In the genomic region with DNA sequence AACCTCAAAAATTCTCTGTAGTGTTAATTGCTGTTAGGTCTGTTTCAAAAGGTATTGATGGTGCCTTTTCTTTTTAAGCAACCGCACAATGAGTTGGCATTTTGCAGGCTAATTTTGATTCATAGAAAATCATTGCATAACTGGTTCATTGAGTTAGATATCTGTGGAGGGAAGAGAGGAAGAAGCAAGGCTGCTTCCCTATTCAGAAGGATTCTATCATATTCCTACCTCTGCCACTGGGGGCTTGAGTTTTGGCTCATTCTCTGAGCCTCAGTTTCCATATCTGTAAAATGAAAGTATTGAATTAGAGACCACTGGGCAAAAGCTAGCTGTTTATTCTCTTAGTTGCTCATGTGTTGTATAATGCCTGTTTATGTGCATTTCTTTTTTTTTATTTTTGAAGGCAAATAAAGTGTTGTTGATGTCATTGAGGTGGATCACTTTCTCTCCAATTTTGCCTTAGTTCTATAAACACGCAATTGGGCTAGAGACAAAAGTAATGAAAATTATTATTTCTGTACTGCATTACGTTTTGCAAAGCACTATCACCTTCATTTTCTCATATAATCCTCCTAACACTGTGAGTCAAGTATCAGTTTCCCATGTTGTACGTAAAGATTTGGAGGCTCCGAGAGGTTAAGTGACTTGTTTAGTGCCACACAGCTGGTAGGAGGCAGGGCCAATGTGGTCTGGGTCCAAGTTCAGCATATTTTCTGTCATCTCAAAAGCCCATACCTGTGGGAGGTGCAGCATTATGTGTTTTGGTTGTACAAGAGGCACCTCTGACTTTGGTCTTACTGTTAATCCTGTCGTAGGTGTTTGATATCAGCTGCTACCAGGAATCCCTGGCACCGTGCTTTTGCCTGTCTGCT, we compare ENCODE assay signal across 11 cellular contexts. TPM values are rescaled to one million over a fixed set of nuclear protein-coding genes. Genes with fewer than 3 reads are reported as not detected.
DNase-seq lines count a peak whose midpoint lies in the region; ATAC-seq and TF ChIP-seq lines count a peak whose summit lies in the region.
"Had no signal": no experiment of that assay in that cellular context is flagged by ENCODE, and none has a peak within 500 bp of the region (broad histone marks: within the 10 kb centered on the region; RNA-seq: fewer than 3 reads in every experiment).

No MANE protein-coding gene starts in this region.

- intact Hi-C loops in naive thymus-derived CD4-positive, alpha-beta T cell (cut with micrococcal nuclease) = loop anchor here in 1 of 2 donors (10.0 kb wide), 1 partner anchor 1568 kb away; the partner anchor contains the start of gene SLC66A3
- intact Hi-C loops in tibial artery (cut with DNase I; ENCODE audit: low total_unique reads) = loop anchor here (5.0 to 10.0 kb wide), 2 partner anchors 82 to 285 kb away; no protein-coding TSS in a partner anchor

- H3K27ac Mint-ChIP-seq in activated naive CD4-positive, alpha-beta T cell treated with anti-CD3 and anti-CD28 coated beads, Interleukin-2, amount 50 U/mL, for 24 hours = peak overlapping the region; percentile 66
- H3K27ac Mint-ChIP-seq in naive thymus-derived CD4-positive, alpha-beta T cell = peak overlapping the region in 7 of 9 donors; percentile 17 to 96 (median 56)

- peaks cover 36 to 55% of the 10 kb centered on the region in 2 donors for H3K4me1 ChIP-seq in naive thymus-derived CD4-positive, alpha-beta T cell (ENCODE audit: control insufficient read depth in 2 of 2, insufficient read depth in 2 of 2, low read length in 2 of 2)
- peaks cover 0 to 57% (median 30%) of the 10 kb centered on the region in 4 donors for H3K4me1 ChIP-seq in tibial artery

- no peak for DNase-seq in AG09309 (ENCODE audit: low read depth)
- DNase-seq in HFF-Myc (ENCODE audit: extremely low read depth, low read depth) = no peak
- DNase-seq in naive thymus-derived CD4-positive, alpha-beta T cell = no peak
- DNase-seq in globus pallidus (ENCODE audit: low spot score) = no peak
- no peak for DNase-seq in OCI-M2 (lab: John Stamatoyannopoulos, UW; ENCODE audit: unreplicated experiment)
- no peak for DNase-seq in HEK293T (ENCODE audit: extremely low spot score)
- no peak for DNase-seq in tibial artery
- DNase-seq: hippocampal formation; NCI-H1417; stimulated activated naive CD8-positive, alpha-beta T cell treated with anti-CD3 and anti-CD28 coated beads, Interleukin-15, Interleukin-2, amounts not matched to agents 100 U/mL and 50 U/mL, for 24 hours had no signal

- no peak overlapping the region for H3K27ac ChIP-seq in naive thymus-derived CD4-positive, alpha-beta T cell (ENCODE audit: low read depth, low read length)
- H3K27ac ChIP-seq in tibial artery = peak overlapping the region in 1 of 2 donors; percentile 3

- no peaks in the 10 kb centered on the region for H3K9me3 ChIP-seq in naive thymus-derived CD4-positive, alpha-beta T cell (ENCODE audit: control insufficient read depth in 2 of 3, low read length in 3 of 3)
- H3K9me3 ChIP-seq in tibial artery = no peaks in the 10 kb centered on the region

- no peak for ATAC-seq in naive thymus-derived CD4-positive, alpha-beta T cell
- ATAC-seq: stimulated activated naive CD8-positive, alpha-beta T cell treated with anti-CD3 and anti-CD28 coated beads, Interleukin-15, Interleukin-2, amounts not matched to agents 100 U/mL and 50 U/mL, for 24 hours had no signal

- no peaks in the 10 kb centered on the region for H3K27me3 ChIP-seq in naive thymus-derived CD4-positive, alpha-beta T cell (ENCODE audit: control insufficient read depth in 2 of 2, insufficient read depth in 2 of 2, low read length in 2 of 2)
- no peaks in the 10 kb centered on the region for H3K27me3 ChIP-seq in tibial artery

- peaks cover 91% of the 10 kb centered on the region for H3K4me1 Mint-ChIP-seq in activated naive CD4-positive, alpha-beta T cell treated with anti-CD3 and anti-CD28 coated beads, Interleukin-2, amount 50 U/mL, for 24 hours
- H3K4me1 Mint-ChIP-seq in naive thymus-derived CD4-positive, alpha-beta T cell = peaks cover 69 to 85% (median 83%) of the 10 kb centered on the region in 7 donors

- peak overlapping the region; percentile 96 for H3K4me3 Mint-ChIP-seq in activated naive CD4-positive, alpha-beta T cell treated with anti-CD3 and anti-CD28 coated beads, Interleukin-2, amount 50 U/mL, for 24 hours
- H3K4me3 Mint-ChIP-seq in naive thymus-derived CD4-positive, alpha-beta T cell = peak overlapping the region; percentile 88 to 100 (median 99)

- H3K36me3 ChIP-seq in naive thymus-derived CD4-positive, alpha-beta T cell (ENCODE audit: control insufficient read depth in 2 of 3, insufficient read depth in 3 of 3, low read length in 3 of 3) = peaks cover 19 to 58% (median 23%) of the 10 kb centered on the region in 3 experiments
- H3K36me3 ChIP-seq in tibial artery = peaks cover 17 to 41% (median 24%) of the 10 kb centered on the region in 3 donors

- CTCF ChIA-PET in naive thymus-derived CD4-positive, alpha-beta T cell (lab: Charles Lee) = interaction anchor here (2.9 kb wide), 1 partner anchor 208 kb away, joined by 19 read pairs; no protein-coding TSS in a partner anchor
- CTCF ChIA-PET in HEK293T (lab: Yijun Ruan, JAX) = no interaction called here

- POLR2A ChIA-PET in naive thymus-derived CD4-positive, alpha-beta T cell (lab: Charles Lee) = interaction anchor here (0.8 to 2.7 kb wide), 2 partner anchors 7 to 12 kb away, joined by 3 to 14 read pairs; no protein-coding TSS in a partner anchor
- POLR2A ChIA-PET in HEK293T (lab: Yijun Ruan, JAX) = no interaction called here

- H3K27me3 Mint-ChIP-seq in activated naive CD4-positive, alpha-beta T cell treated with anti-CD3 and anti-CD28 coated beads, Interleukin-2, amount 50 U/mL, for 24 hours = no peaks in the 10 kb centered on the region
- H3K27me3 Mint-ChIP-seq in naive thymus-derived CD4-positive, alpha-beta T cell = peaks cover 0 to 15% (median 0%) of the 10 kb centered on the region in 5 donors

- H3K4me3 ChIP-seq in AG09309 (ENCODE audit: control insufficient read depth, low read depth, low read length) (peak overlapping the region; percentile 95), HFF-Myc (replicated peaks; ENCODE audit: low read depth, low read length) (peak overlapping the region; percentile 92), tibial artery (peak overlapping the region in 1 of 2 donors; percentile 89)
- peak overlapping the region; percentile 86 for H3K4me3 ChIP-seq in naive thymus-derived CD4-positive, alpha-beta T cell (ENCODE audit: low read length)

- peaks cover 18% of the 10 kb centered on the region for H3K36me3 Mint-ChIP-seq in activated naive CD4-positive, alpha-beta T cell treated with anti-CD3 and anti-CD28 coated beads, Interleukin-2, amount 50 U/mL, for 24 hours
- H3K36me3 Mint-ChIP-seq in naive thymus-derived CD4-positive, alpha-beta T cell = peaks cover 21 to 73% (median 26%) of the 10 kb centered on the region in 5 donors

- H3K9me3 Mint-ChIP-seq in activated naive CD4-positive, alpha-beta T cell treated with anti-CD3 and anti-CD28 coated beads, Interleukin-2, amount 50 U/mL, for 24 hours = no peaks in the 10 kb centered on the region
- H3K9me3 Mint-ChIP-seq in naive thymus-derived CD4-positive, alpha-beta T cell = peaks cover 0 to under 1% (median 0%) of the 10 kb centered on the region in 11 donors

- peak; percentile 23 for TF ChIP-seq CTCF in AG09309 (IDR thresholded peaks at IDR 0.05; ENCODE audit: control insufficient read depth, insufficient read depth, low read depth, low read length, missing control alignments)
- TF ChIP-seq CTCF in HFF-Myc (IDR thresholded peaks at IDR 0.05; ENCODE audit: low read depth, low read length, missing control alignments) = no peak
- TF ChIP-seq CTCF in tibial artery (IDR thresholded peaks at IDR 0.05) = no peak

TF ChIP-seq in HEK293T, 16 proteins besides CTCF, POLR2A, EP300 and RAD21:
- no peak for TF ChIP-seq HDGF (IDR thresholded peaks at IDR 0.05; ENCODE audit: borderline replicate concordance)
- no peak for TF ChIP-seq LEF1 (IDR thresholded peaks at IDR 0.05; ENCODE audit: borderline replicate concordance)
- TF ChIP-seq TARDBP (IDR thresholded peaks at IDR 0.05) = no peak
- no peak for TF ChIP-seq NFRKB (IDR thresholded peaks at IDR 0.05)
- no peak for TF ChIP-seq FOXM1 (IDR thresholded peaks at IDR 0.05; ENCODE audit: borderline replicate concordance)
- TF ChIP-seq SP1 (IDR thresholded peaks at IDR 0.05) = no peak
- TF ChIP-seq SUZ12 (IDR thresholded peaks at IDR 0.05) = no peak
- TF ChIP-seq ZNF384 (IDR thresholded peaks at IDR 0.05) = no peak
- no peak for TF ChIP-seq FOXA1 (IDR thresholded peaks at IDR 0.05)
- TF ChIP-seq ARNT (IDR thresholded peaks at IDR 0.05) = no peak
- TF ChIP-seq, protein P1, sequence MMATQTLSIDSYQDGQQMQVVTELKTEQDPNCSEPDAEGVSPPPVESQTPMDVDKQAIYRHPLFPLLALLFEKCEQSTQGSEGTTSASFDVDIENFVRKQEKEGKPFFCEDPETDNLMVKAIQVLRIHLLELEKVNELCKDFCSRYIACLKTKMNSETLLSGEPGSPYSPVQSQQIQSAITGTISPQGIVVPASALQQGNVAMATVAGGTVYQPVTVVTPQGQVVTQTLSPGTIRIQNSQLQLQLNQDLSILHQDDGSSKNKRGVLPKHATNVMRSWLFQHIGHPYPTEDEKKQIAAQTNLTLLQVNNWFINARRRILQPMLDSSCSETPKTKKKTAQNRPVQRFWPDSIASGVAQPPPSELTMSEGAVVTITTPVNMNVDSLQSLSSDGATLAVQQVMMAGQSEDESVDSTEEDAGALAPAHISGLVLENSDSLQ (IDR thresholded peaks at IDR 0.05) = no peak
- TF ChIP-seq FOXK2 (IDR thresholded peaks at IDR 0.05) = no peak
- no peak for TF ChIP-seq CTBP1 (IDR thresholded peaks at IDR 0.05; ENCODE audit: borderline replicate concordance)
- TF ChIP-seq BHLHE40 (IDR thresholded peaks at IDR 0.05; ENCODE audit: borderline replicate concordance) = no peak
- TF ChIP-seq L3MBTL2 (conservative IDR thresholded peaks at IDR 0.05) = no peak
- TF ChIP-seq ELF4 (IDR thresholded peaks at IDR 0.05) = no peak

RNA-seq across cellular contexts. Expression of gene TRIB2, which starts 5.9 kb away (rescaled TPM):
- 100 to 1,000 TPM in 3 of 5 experiments, 10 to 100 TPM in 2; 63.1 to 125 (median 110) TPM for total RNA-seq in naive thymus-derived CD4-positive, alpha-beta T cell
- polyA plus RNA-seq in naive thymus-derived CD4-positive, alpha-beta T cell = 10 to 100 TPM; 41.3 to 57.7 TPM
